1 cellular context compared by ENCODE assay signal in the genomic region with DNA sequence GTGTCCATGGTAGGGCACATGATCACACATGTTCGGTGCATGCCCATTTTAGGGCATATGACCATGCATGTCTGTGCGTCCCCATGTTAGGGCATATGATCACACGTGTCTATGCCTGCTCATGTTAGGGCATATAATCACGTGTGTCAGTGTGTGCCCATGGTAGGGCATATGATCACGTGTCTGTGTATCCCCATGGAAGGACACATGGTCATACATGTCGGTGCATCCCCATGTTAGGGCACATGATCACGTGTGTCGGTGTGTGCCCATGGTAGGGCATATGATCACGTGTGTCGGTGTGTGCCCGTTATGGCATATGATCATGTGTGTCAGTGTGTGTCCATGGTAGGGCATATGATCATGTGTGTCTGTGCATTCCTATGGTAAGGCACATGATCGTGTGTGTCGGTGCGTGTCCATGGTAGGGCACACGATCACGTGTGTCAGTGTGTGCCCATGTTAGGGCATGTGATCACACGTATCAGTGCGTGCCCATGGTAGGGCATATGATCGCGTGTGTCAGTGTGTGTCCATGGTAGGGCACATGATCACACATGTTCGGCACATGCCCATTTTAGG.
TF ChIP-seq lines count a peak whose summit lies in the region.

No MANE protein-coding gene starts in this region.

TF ChIP-seq in HepG2, 621 proteins besides CTCF, POLR2A, EP300 and RAD21:
- TF ChIP-seq NFKB2 (CRISPR knock-in tag; IDR thresholded peaks at IDR 0.05; ENCODE audit: borderline replicate concordance) = no peak
- TF ChIP-seq ZNF292 (CRISPR knock-in tag; IDR thresholded peaks at IDR 0.05; ENCODE audit: borderline replicate concordance, low read depth) = no peak
- 0 out of 2 replicates have a peak, but pooled peaks have one; percentile 56 for TF ChIP-seq ZZZ3 (CRISPR knock-in tag; IDR thresholded peaks at IDR 0.05; ENCODE audit: borderline replicate concordance)
- 0 out of 2 replicates have a peak, but pooled peaks have one; percentile 3 for TF ChIP-seq LBX2 (CRISPR knock-in tag; IDR thresholded peaks at IDR 0.05; ENCODE audit: borderline replicate concordance)
- TF ChIP-seq, protein P1, sequence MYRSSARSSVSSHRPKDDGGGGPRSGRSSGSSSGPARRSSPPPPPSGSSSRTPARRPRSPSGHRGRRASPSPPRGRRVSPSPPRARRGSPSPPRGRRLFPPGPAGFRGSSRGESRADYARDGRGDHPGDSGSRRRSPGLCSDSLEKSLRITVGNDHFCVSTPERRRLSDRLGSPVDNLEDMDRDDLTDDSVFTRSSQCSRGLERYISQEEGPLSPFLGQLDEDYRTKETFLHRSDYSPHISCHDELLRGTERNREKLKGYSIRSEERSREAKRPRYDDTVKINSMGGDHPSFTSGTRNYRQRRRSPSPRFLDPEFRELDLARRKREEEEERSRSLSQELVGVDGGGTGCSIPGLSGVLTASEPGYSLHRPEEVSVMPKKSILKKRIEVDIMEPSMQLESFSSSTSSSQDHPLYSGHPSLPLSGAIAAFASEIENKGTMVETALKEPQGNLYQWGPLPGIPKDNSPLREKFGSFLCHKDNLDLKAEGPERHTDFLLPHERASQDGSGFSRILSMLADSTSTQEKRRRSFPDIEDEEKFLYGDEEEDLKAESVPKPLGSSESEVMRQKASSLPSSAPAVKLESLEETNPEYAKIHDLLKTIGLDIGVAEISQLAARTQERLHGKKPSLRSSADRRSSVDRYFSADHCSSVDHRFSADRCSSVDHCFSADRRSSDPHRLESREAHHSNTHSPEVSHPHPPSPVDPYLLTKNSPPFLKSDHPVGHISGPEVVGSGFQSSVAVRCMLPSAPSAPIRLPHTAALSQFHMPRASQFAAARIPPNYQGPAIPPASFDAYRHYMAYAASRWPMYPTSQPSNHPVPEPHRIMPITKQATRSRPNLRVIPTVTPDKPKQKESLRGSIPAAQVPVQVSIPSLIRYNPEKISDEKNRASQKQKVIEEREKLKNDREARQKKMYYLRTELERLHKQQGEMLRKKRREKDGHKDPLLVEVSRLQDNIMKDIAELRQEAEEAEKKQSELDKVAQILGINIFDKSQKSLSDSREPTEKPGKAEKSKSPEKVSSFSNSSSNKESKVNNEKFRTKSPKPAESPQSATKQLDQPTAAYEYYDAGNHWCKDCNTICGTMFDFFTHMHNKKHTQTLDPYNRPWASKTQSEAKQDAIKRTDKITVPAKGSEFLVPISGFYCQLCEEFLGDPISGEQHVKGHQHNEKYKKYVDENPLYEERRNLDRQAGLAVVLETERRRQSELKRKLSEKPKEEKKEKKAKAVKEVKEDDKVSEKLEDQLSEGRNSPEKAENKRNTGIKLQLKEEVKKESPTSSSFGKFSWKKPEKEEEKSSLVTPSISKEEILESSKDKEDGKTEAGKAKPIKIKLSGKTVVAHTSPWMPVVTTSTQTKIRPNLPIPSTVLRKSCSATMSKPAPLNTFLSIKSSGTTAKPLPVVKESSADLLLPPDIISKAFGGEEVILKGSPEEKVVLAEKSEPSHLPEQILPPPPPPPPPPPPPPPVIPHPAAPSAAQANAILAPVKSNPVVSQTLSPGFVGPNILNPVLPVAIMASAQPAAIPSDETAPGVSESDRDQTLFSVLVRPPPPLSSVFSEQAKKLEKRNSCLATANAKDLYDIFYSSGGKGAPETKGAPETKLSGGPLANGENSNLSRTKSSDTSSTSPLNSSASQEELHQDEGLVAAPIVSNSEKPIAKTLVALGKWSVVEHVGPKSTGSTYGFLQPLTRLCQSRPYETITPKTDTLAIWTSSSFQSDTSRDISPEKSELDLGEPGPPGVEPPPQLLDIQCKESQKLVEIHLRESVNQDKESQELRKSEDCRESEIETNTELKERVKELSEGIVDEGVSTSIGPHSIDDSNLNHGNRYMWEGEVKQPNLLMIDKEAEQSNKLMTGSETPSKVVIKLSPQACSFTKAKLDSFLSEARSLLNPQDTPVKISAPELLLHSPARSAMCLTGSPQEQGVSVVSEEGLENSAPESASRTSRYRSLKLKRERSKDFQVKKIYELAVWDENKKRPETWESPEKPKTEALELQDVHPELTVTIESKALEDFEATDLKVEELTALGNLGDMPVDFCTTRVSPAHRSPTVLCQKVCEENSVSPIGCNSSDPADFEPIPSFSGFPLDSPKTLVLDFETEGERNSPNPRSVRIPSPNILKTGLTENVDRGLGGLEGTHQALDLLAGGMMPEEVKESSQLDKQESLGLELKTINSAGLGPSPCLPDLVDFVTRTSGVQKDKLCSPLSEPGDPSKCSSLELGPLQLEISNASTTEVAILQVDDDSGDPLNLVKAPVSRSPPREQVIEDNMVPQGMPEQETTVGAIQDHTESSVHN (CRISPR knock-in tag; IDR thresholded peaks at IDR 0.05) = 0 out of 2 replicates have a peak, but pooled peaks have one; percentile 42
- no peak for TF ChIP-seq KDM3A (CRISPR knock-in tag; IDR thresholded peaks at IDR 0.05; ENCODE audit: low read depth)
- no peak for TF ChIP-seq ZNF883 (CRISPR knock-in tag; IDR thresholded peaks at IDR 0.05; ENCODE audit: not compliant biosample characterization)
- peak; percentile 61; the same call in 1 of the 2 replicates for TF ChIP-seq RAD51 (IDR thresholded peaks at IDR 0.05; ENCODE audit: borderline replicate concordance)
- no peak for TF ChIP-seq CBX1 (IDR thresholded peaks at IDR 0.05; ENCODE audit: low read depth)
- TF ChIP-seq ATF5 (CRISPR knock-in tag; IDR thresholded peaks at IDR 0.05; ENCODE audit: low read depth) = 0 out of 2 replicates have a peak, but pooled peaks have one; percentile 44
- TF ChIP-seq ZNF530 (CRISPR knock-in tag; IDR thresholded peaks at IDR 0.05; ENCODE audit: low read depth) = no peak
- TF ChIP-seq ZNF224 (CRISPR knock-in tag; IDR thresholded peaks at IDR 0.05) = no peak
- peak; percentile 55; the same call in 1 of the 2 replicates for TF ChIP-seq BRD4 (CRISPR knock-in tag; IDR thresholded peaks at IDR 0.05)
- TF ChIP-seq CENPT (CRISPR knock-in tag; IDR thresholded peaks at IDR 0.05; ENCODE audit: low read depth) = no peak
- no peak for TF ChIP-seq ARID2 (CRISPR knock-in tag; IDR thresholded peaks at IDR 0.05; ENCODE audit: borderline replicate concordance)
- TF ChIP-seq, protein P2, sequence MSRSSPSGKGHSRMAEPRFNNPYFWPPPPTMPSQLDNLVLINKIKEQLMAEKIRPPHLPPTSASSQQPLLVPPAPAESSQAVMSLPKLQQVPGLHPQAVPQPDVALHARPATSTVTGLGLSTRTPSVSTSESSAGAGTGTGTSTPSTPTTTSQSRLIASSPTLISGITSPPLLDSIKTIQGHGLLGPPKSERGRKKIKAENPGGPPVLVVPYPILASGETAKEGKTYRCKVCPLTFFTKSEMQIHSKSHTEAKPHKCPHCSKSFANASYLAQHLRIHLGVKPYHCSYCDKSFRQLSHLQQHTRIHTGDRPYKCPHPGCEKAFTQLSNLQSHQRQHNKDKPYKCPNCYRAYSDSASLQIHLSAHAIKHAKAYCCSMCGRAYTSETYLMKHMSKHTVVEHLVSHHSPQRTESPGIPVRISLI (CRISPR knock-in tag; IDR thresholded peaks at IDR 0.05; ENCODE audit: borderline replicate concordance) = no peak
- no peak for TF ChIP-seq ZSCAN25 (CRISPR knock-in tag; IDR thresholded peaks at IDR 0.05)
- no peak for TF ChIP-seq HDAC1 (CRISPR knock-in tag; IDR thresholded peaks at IDR 0.05)
- TF ChIP-seq ZNF672 (CRISPR knock-in tag; IDR thresholded peaks at IDR 0.05) = 0 out of 2 replicates have a peak, but pooled peaks have one; percentile 74
- no peak for TF ChIP-seq ZNF543 (CRISPR knock-in tag; IDR thresholded peaks at IDR 0.05)
- TF ChIP-seq ZSCAN30 (CRISPR knock-in tag; IDR thresholded peaks at IDR 0.05) = no peak
- TF ChIP-seq GZF1 (CRISPR knock-in tag; IDR thresholded peaks at IDR 0.05) = no peak
- no peak for TF ChIP-seq NPAS2 (CRISPR knock-in tag; IDR thresholded peaks at IDR 0.05; ENCODE audit: borderline replicate concordance)
- TF ChIP-seq MNT (IDR thresholded peaks at IDR 0.05) = peak; percentile 94
- TF ChIP-seq, protein P3, sequence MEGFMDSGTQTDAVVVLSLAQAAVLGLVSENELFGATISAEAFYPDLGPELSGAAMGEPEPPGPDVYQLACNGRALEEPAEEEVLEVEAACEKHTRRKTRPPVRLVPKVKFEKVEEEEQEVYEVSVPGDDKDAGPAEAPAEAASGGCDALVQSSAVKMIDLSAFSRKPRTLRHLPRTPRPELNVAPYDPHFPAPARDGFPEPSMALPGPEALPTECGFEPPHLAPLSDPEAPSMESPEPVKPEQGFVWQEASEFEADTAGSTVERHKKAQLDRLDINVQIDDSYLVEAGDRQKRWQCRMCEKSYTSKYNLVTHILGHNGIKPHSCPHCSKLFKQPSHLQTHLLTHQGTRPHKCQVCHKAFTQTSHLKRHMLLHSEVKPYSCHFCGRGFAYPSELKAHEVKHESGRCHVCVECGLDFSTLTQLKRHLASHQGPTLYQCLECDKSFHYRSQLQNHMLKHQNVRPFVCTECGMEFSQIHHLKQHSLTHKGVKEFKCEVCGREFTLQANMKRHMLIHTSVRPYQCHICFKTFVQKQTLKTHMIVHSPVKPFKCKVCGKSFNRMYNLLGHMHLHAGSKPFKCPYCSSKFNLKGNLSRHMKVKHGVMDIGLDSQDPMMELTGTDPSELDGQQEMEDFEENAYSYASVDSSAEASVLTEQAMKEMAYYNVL (CRISPR knock-in tag; IDR thresholded peaks at IDR 0.05; ENCODE audit: borderline replicate concordance) = no peak
- no peak for TF ChIP-seq ZNF460 (CRISPR knock-in tag; IDR thresholded peaks at IDR 0.05; ENCODE audit: borderline replicate concordance)
- no peak for TF ChIP-seq TBL1XR1 (IDR thresholded peaks at IDR 0.05; ENCODE audit: borderline replicate concordance, low read length, partially characterized antibody)
- TF ChIP-seq, protein P4, sequence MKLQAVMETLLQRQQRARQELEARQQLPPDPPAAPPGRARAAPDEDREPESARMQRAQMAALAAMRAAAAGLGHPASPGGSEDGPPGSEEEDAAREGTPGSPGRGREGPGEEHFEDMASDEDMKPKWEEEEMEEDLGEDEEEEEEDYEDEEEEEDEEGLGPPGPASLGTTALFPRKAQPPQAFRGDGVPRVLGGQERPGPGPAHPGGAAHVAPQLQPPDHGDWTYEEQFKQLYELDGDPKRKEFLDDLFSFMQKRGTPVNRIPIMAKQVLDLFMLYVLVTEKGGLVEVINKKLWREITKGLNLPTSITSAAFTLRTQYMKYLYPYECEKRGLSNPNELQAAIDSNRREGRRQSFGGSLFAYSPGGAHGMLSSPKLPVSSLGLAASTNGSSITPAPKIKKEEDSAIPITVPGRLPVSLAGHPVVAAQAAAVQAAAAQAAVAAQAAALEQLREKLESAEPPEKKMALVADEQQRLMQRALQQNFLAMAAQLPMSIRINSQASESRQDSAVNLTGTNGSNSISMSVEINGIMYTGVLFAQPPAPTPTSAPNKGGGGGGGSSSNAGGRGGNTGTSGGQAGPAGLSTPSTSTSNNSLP (IDR thresholded peaks at IDR 0.05; ENCODE audit: low read depth, low read length) = no peak
- TF ChIP-seq SOX6 (IDR thresholded peaks at IDR 0.05) = no peak
- TF ChIP-seq SOX6 (CRISPR knock-in tag; IDR thresholded peaks at IDR 0.05) = no peak
- no peak for TF ChIP-seq FOXP4 (CRISPR knock-in tag; IDR thresholded peaks at IDR 0.05)
- 0 out of 2 replicates have a peak, but pooled peaks have one; percentile 27 for TF ChIP-seq MTA1 (CRISPR knock-in tag; IDR thresholded peaks at IDR 0.05; ENCODE audit: borderline replicate concordance)
- TF ChIP-seq, protein P5, sequence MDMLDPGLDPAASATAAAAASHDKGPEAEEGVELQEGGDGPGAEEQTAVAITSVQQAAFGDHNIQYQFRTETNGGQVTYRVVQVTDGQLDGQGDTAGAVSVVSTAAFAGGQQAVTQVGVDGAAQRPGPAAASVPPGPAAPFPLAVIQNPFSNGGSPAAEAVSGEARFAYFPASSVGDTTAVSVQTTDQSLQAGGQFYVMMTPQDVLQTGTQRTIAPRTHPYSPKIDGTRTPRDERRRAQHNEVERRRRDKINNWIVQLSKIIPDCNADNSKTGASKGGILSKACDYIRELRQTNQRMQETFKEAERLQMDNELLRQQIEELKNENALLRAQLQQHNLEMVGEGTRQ (IDR thresholded peaks at IDR 0.05; ENCODE audit: low read depth, low read length) = peak; percentile 82
- TF ChIP-seq, protein P5 (CRISPR knock-in tag; IDR thresholded peaks at IDR 0.05; ENCODE audit: borderline replicate concordance) = no peak
- TF ChIP-seq, protein P6, sequence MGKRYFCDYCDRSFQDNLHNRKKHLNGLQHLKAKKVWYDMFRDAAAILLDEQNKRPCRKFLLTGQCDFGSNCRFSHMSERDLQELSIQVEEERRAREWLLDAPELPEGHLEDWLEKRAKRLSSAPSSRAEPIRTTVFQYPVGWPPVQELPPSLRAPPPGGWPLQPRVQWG (CRISPR knock-in tag; IDR thresholded peaks at IDR 0.05; ENCODE audit: borderline replicate concordance, low read depth) = no peak
